Comparison of ENCODE assay signal across 16 cellular contexts in genomic region chr1:24443241-24443656, GRCh38. TPM values are rescaled to one million over a fixed set of nuclear protein-coding genes. Genes with fewer than 3 reads are reported as not detected.
DNase-seq lines count a peak whose midpoint lies in the region; ATAC-seq and TF ChIP-seq lines count a peak whose summit lies in the region.
"Had no signal": no experiment of that assay in that cellular context is flagged by ENCODE, and none has a peak within 500 bp of the region (broad histone marks: within the 10 kb centered on the region; RNA-seq: fewer than 3 reads in every experiment).

No MANE protein-coding gene starts in this region.

- TF ChIP-seq CTCF in GM10248 (IDR thresholded peaks at IDR 0.05; ENCODE audit: control extremely low read depth, extremely low read depth, low read depth, missing control alignments) (no peak), gastrocnemius medialis (IDR thresholded peaks at IDR 0.05 in 4 of 5, conservative IDR thresholded peaks at IDR 0.05 in 1 of 5) (no peak)

- POLR2A ChIA-PET in GM10248 (lab: Yijun Ruan, JAX): no interaction called here

- in situ Hi-C loops in gastrocnemius medialis (cut with MboI; ENCODE audit: low sequenced_read_pairs in 4 of 4): no loop called here

- DNase-seq in NCI-H2227 (lab: John Stamatoyannopoulos, UW; ENCODE audit: unreplicated experiment): peak; percentile 21
- DNase-seq in NCI-H2227 treated with DMSO at 0.1 percent for 48 hours (lab: John Stamatoyannopoulos, UW): no peak
- DNase-seq in RPMI7951 (ENCODE audit: low read depth): peak; percentile 14
- DNase-seq in fibroblast of gingiva (ENCODE audit: low read depth): peak; percentile 13
- DNase-seq in substantia nigra (lab: John Stamatoyannopoulos, UW): peak in 8 of 49 donors; percentile 8 to 33 (median 20)
- no peak for DNase-seq in GM10248 (ENCODE audit: extremely low spot score)
- DNase-seq in gastrocnemius medialis: no peak
- DNase-seq in OCI-M2 (lab: John Stamatoyannopoulos, UW; ENCODE audit: unreplicated experiment): no peak
- DNase-seq: activated effector memory CD4-positive, alpha-beta T cell treated with Interleukin-2 at 50 U/mL for 16 hours; body of pancreas; foreskin keratinocyte; immature natural killer cell; Karpas-422; NCI-H2081 treated with DMSO at 0.1 percent for 48 hours; stimulated activated naive CD4-positive, alpha-beta T cell treated with Interleukin-2 at 50 U/mL for 16 hours had no signal

- CTCF ChIA-PET in GM10248 (lab: Yijun Ruan, JAX): interaction anchor here (1.0 to 2.8 kb wide), 6 partner anchors 17 to 144 kb away, joined by 3 to 9 read pairs (median 5); partner anchors contain the start of gene NIPAL3

- no peaks in the 10 kb centered on the region for H3K9me3 ChIP-seq in gastrocnemius medialis
- H3K9me3 ChIP-seq: body of pancreas had no signal

- no peak for ATAC-seq in gastrocnemius medialis
- ATAC-seq: foreskin keratinocyte had no signal

- H3K4me3 ChIP-seq in gastrocnemius medialis: no peak overlapping the region
- H3K4me3 ChIP-seq: body of pancreas, smooth muscle cell had no signal

- peaks cover 0 to 3% of the 10 kb centered on the region in 2 donors for H3K4me1 ChIP-seq in gastrocnemius medialis

- intact Hi-C loops in gastrocnemius medialis (cut with DNase I; ENCODE audit: low total_unique reads): no loop called here

- no peaks in the 10 kb centered on the region for H3K36me3 ChIP-seq in gastrocnemius medialis

- no peaks in the 10 kb centered on the region for H3K27me3 ChIP-seq in gastrocnemius medialis
- H3K27me3 ChIP-seq: body of pancreas, foreskin keratinocyte had no signal

- peak overlapping the region; percentile 76 for H3K27ac ChIP-seq in substantia nigra (ENCODE audit: low read depth, low read length, poor library complexity, severe bottlenecking)
- no peak overlapping the region for H3K27ac ChIP-seq in gastrocnemius medialis
- H3K27ac ChIP-seq: foreskin keratinocyte had no signal

- no peak for TF ChIP-seq POLR2A in gastrocnemius medialis (IDR thresholded peaks at IDR 0.05)

RNA-seq across cellular contexts. Expression of gene NIPAL3, which starts 27.6 kb away (rescaled TPM):
- total RNA-seq in RPMI7951 (2014; rRNA removed; shearing (Covaris generic)): 17.5 TPM in 2 replicates
- total RNA-seq in gastrocnemius medialis: 1 to 10 TPM; 4.3 to 8.7 (median 5.8) TPM

RNA-seq across cellular contexts. Expression of gene STPG1, which starts 29.7 kb away (rescaled TPM):
- total RNA-seq in RPMI7951 (2014; rRNA removed; shearing (Covaris generic)): 8.6 and 11.8 TPM in 2 replicates
- total RNA-seq in gastrocnemius medialis: 1 to 10 TPM in 1 of 4 donors, under 1 TPM in 3; 0.39 to 2.1 (median 0.52) TPM

RNA-seq across cellular contexts. Expression of gene RCAN3, which starts 59.4 kb away (rescaled TPM):
- total RNA-seq in RPMI7951 (2014; rRNA removed; shearing (Covaris generic)): 19.2 and 19.6 TPM in 2 replicates
- total RNA-seq in gastrocnemius medialis: 1 to 10 TPM; 1.3 to 2.1 (median 1.8) TPM

Comparison
In these comparisons a context has a peak if more than half of its experiments do, and no peak if none do; other contexts are left out.
1. DNase-seq: peak in NCI-H2227 (single experiment), RPMI7951 (single experiment) and fibroblast of gingiva (single experiment); none in NCI-H2227 treated with DMSO at 0.1 percent for 48 hours (single experiment), GM10248 (single experiment), gastrocnemius medialis (0 of 2) and OCI-M2 (single experiment).